ENCODE assay signal across 10 cellular contexts in the genomic region with DNA sequence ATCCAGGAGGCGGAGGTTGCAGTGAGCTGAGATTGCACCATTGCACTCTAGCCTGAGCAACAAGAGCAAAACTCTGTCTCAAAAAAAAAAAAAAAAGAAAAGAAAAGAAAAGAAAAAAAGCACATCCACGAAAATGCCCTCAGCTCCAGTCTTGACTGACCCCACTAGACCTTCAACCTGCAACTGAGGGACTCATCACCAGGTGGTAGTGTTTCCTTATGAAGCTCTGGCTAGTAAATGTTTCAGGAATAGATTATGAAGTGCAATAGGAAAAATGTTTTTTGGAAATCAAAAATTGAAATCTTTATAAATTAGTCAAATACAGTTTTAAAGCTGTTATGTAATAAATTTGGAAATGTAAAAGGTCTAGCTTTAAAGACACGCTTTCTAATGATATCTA. TPM values are rescaled to one million over a fixed set of nuclear protein-coding genes. Genes with fewer than 3 reads are reported as not detected.
DNase-seq lines count a peak whose midpoint lies in the region; ATAC-seq and TF ChIP-seq lines count a peak whose summit lies in the region.
"Had no signal": no experiment of that assay in that cellular context is flagged by ENCODE, and none has a peak within 500 bp of the region (broad histone marks: within the 10 kb centered on the region; RNA-seq: fewer than 3 reads in every experiment).

No MANE protein-coding gene starts in this region.

- TF ChIP-seq CTCF in GM06990 (IDR thresholded peaks at IDR 0.05; ENCODE audit: insufficient read depth, low read length, poor library complexity, severe bottlenecking): peak; percentile 19
- peak; percentile 32 for TF ChIP-seq CTCF in astrocyte of the cerebellum (IDR thresholded peaks at IDR 0.05; ENCODE audit: low read depth, low read length, missing control alignments)
- no peak for TF ChIP-seq CTCF in neural cell (IDR thresholded peaks at IDR 0.05; ENCODE audit: poor library complexity, severe bottlenecking)

- H3K9ac ChIP-seq in Karpas-422 (ENCODE audit: low read length) (no peak overlapping the region), neural cell (ENCODE audit: low read length) (no peak overlapping the region)

- H3K27ac Mint-ChIP-seq in activated T-cell treated with anti-CD3 and anti-CD28 coated beads, Interleukin-2, amount 50 U/mL, for 24 hours: no peak overlapping the region
- no peak overlapping the region for H3K27ac Mint-ChIP-seq in activated T-helper 17 cell treated with anti-CD3 and anti-CD28 coated beads, Interleukin-2, amount 50 U/mL, for 72 hours

- H3K9me2 ChIP-seq in Karpas-422 (replicated peaks; ENCODE audit: insufficient read depth, low read length): no peaks in the 10 kb centered on the region
- H3K9me2 ChIP-seq in neural cell (ENCODE audit: insufficient read depth, low read length): no peaks in the 10 kb centered on the region

- no peak overlapping the region for H3K4me3 Mint-ChIP-seq in activated T-cell treated with anti-CD3 and anti-CD28 coated beads, Interleukin-2, amount 50 U/mL, for 24 hours
- H3K4me3 Mint-ChIP-seq in activated T-helper 17 cell treated with anti-CD3 and anti-CD28 coated beads, Interleukin-2, amount 50 U/mL, for 72 hours: no peak overlapping the region

- no peaks in the 10 kb centered on the region for H3K36me3 Mint-ChIP-seq in activated T-cell treated with anti-CD3 and anti-CD28 coated beads, Interleukin-2, amount 50 U/mL, for 24 hours (ENCODE audit: low read depth)
- H3K36me3 Mint-ChIP-seq in activated T-helper 17 cell treated with anti-CD3 and anti-CD28 coated beads, Interleukin-2, amount 50 U/mL, for 72 hours (ENCODE audit: low read depth): no peaks in the 10 kb centered on the region

- in situ Hi-C loops in astrocyte of the cerebellum (cut with HindIII; ENCODE audit: low sequenced_read_pairs): no loop called here

- H3K9me3 Mint-ChIP-seq in activated T-cell treated with anti-CD3 and anti-CD28 coated beads, Interleukin-2, amount 50 U/mL, for 24 hours: no peaks in the 10 kb centered on the region
- no peaks in the 10 kb centered on the region for H3K9me3 Mint-ChIP-seq in activated T-helper 17 cell treated with anti-CD3 and anti-CD28 coated beads, Interleukin-2, amount 50 U/mL, for 72 hours

- DNase-seq in GM06990 (ENCODE audit: extremely low read depth, insufficient read length) (no peak), Karpas-422 (peak; percentile 47), astrocyte of the cerebellum (ENCODE audit: low read depth) (no peak)
- DNase-seq in activated T-cell treated with anti-CD3 and anti-CD28 coated beads, Interleukin-2, amount 50 U/mL, for 24 hours: no peak
- no peak for DNase-seq in activated CD4-positive, CD25-positive, alpha-beta regulatory T cell (lab: John Stamatoyannopoulos, UW)
- DNase-seq: anterior cingulate cortex, esophagus squamous epithelium, NCI-H524 had no signal

- no peak overlapping the region for H2AFZ ChIP-seq in Karpas-422 (ENCODE audit: low read length)
- no peak overlapping the region for H2AFZ ChIP-seq in neural cell (ENCODE audit: low read depth, low read length)

- H3K9me3 ChIP-seq in Karpas-422 (ENCODE audit: low read length): no peaks in the 10 kb centered on the region
- no peaks in the 10 kb centered on the region for H3K9me3 ChIP-seq in neural cell (ENCODE audit: low read length)
- H3K9me3 ChIP-seq: esophagus squamous epithelium had no signal

- H3K27me3 ChIP-seq in GM06990 (replicated peaks; ENCODE audit: control insufficient read depth, insufficient read depth, low read length) (no peaks in the 10 kb centered on the region; the same call in 1 of the 2 replicates), Karpas-422 (ENCODE audit: low read length) (no peaks in the 10 kb centered on the region), neural cell (ENCODE audit: insufficient read depth, low read depth, low read length) (peaks cover 4% of the 10 kb centered on the region)

- H4K20me1 ChIP-seq in Karpas-422 (ENCODE audit: insufficient read depth, low read depth, low read length): no peaks in the 10 kb centered on the region
- no peaks in the 10 kb centered on the region for H4K20me1 ChIP-seq in neural cell (ENCODE audit: insufficient read depth)

- no peaks in the 10 kb centered on the region for H3K4me1 Mint-ChIP-seq in activated T-cell treated with anti-CD3 and anti-CD28 coated beads, Interleukin-2, amount 50 U/mL, for 24 hours (ENCODE audit: low read depth)
- H3K4me1 Mint-ChIP-seq in activated T-helper 17 cell treated with anti-CD3 and anti-CD28 coated beads, Interleukin-2, amount 50 U/mL, for 72 hours: no peaks in the 10 kb centered on the region

- no peaks in the 10 kb centered on the region for H3F3A ChIP-seq in neural cell (ENCODE audit: insufficient read depth, low read length, poor library complexity, severe bottlenecking)

- H3K4me1 ChIP-seq in Karpas-422 (ENCODE audit: low read length): no peaks in the 10 kb centered on the region
- H3K4me1 ChIP-seq: esophagus squamous epithelium had no signal

- H3K4me2 ChIP-seq in Karpas-422 (ENCODE audit: low read depth, low read length, poor library complexity, severe bottlenecking) (no peak overlapping the region), neural cell (ENCODE audit: low read length) (no peak overlapping the region)

- no peak for ATAC-seq in activated T-helper 17 cell treated with anti-CD3 and anti-CD28 coated beads, Interleukin-2, amount 50 U/mL, for 72 hours (replicated peaks)

- TF ChIP-seq RAD21 in neural cell (conservative IDR thresholded peaks at IDR 0.05): peak; percentile 35

- no peak overlapping the region for H3K27ac ChIP-seq in Karpas-422 (ENCODE audit: low read length)
- H3K27ac ChIP-seq in neural cell (ENCODE audit: low read length): no peak overlapping the region
- H3K27ac ChIP-seq: esophagus squamous epithelium had no signal

- H3K4me3 ChIP-seq in GM06990 (replicated peaks; ENCODE audit: low read depth, low read length): no peak overlapping the region
- no peak overlapping the region for H3K4me3 ChIP-seq in Karpas-422 (ENCODE audit: low read length)
- H3K4me3 ChIP-seq in astrocyte of the cerebellum (ENCODE audit: low read depth, low read length): no peak overlapping the region
- no peak overlapping the region for H3K4me3 ChIP-seq in neural cell (ENCODE audit: low read length)
- H3K4me3 ChIP-seq: esophagus squamous epithelium had no signal

- H3K27me3 Mint-ChIP-seq in activated T-cell treated with anti-CD3 and anti-CD28 coated beads, Interleukin-2, amount 50 U/mL, for 24 hours: peaks cover 24% of the 10 kb centered on the region
- H3K27me3 Mint-ChIP-seq in activated T-helper 17 cell treated with anti-CD3 and anti-CD28 coated beads, Interleukin-2, amount 50 U/mL, for 72 hours: peaks cover 28% of the 10 kb centered on the region

- no peak for TF ChIP-seq EP300 in neural cell (conservative IDR thresholded peaks at IDR 0.05; ENCODE audit: poor library complexity, severe bottlenecking)

- H3K79me2 ChIP-seq in Karpas-422 (ENCODE audit: low read length) (no peaks in the 10 kb centered on the region), neural cell (replicated peaks; ENCODE audit: insufficient read depth, low read length) (no peaks in the 10 kb centered on the region)

- H3K36me3 ChIP-seq in GM06990 (ENCODE audit: control insufficient read depth, insufficient read depth, low read length) (no peaks in the 10 kb centered on the region), Karpas-422 (ENCODE audit: insufficient read depth, low read length) (no peaks in the 10 kb centered on the region), neural cell (ENCODE audit: insufficient read depth, low read length) (no peaks in the 10 kb centered on the region)
- H3K36me3 ChIP-seq: esophagus squamous epithelium had no signal

TF ChIP-seq in neural cell, 6 proteins besides CTCF, POLR2A, EP300 and RAD21:
- TF ChIP-seq TAF1 (IDR thresholded peaks at IDR 0.05; ENCODE audit: low read depth) (no peak), MXI1 (conservative IDR thresholded peaks at IDR 0.05; ENCODE audit: poor library complexity, severe bottlenecking) (no peak), POLR2AphosphoS5 (IDR thresholded peaks at IDR 0.05) (no peak), SMC3 (conservative IDR thresholded peaks at IDR 0.05; ENCODE audit: poor library complexity) (no peak), EZH2 (IDR thresholded peaks at IDR 0.05; ENCODE audit: borderline replicate concordance, insufficient read depth, low read length, poor library complexity, severe bottlenecking) (no peak)
- TF ChIP-seq, protein P1, sequence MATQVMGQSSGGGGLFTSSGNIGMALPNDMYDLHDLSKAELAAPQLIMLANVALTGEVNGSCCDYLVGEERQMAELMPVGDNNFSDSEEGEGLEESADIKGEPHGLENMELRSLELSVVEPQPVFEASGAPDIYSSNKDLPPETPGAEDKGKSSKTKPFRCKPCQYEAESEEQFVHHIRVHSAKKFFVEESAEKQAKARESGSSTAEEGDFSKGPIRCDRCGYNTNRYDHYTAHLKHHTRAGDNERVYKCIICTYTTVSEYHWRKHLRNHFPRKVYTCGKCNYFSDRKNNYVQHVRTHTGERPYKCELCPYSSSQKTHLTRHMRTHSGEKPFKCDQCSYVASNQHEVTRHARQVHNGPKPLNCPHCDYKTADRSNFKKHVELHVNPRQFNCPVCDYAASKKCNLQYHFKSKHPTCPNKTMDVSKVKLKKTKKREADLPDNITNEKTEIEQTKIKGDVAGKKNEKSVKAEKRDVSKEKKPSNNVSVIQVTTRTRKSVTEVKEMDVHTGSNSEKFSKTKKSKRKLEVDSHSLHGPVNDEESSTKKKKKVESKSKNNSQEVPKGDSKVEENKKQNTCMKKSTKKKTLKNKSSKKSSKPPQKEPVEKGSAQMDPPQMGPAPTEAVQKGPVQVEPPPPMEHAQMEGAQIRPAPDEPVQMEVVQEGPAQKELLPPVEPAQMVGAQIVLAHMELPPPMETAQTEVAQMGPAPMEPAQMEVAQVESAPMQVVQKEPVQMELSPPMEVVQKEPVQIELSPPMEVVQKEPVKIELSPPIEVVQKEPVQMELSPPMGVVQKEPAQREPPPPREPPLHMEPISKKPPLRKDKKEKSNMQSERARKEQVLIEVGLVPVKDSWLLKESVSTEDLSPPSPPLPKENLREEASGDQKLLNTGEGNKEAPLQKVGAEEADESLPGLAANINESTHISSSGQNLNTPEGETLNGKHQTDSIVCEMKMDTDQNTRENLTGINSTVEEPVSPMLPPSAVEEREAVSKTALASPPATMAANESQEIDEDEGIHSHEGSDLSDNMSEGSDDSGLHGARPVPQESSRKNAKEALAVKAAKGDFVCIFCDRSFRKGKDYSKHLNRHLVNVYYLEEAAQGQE (IDR thresholded peaks at IDR 0.05; ENCODE audit: borderline replicate concordance): no peak

RNA-seq across cellular contexts. Expression of gene TLL2, which starts 22.4 kb away (rescaled TPM):
- not detected in 2 replicates for total RNA-seq in Karpas-422 (2014; rRNA removed; shearing (Covaris generic); ENCODE audit: low replicate concordance)
- 0.11 and 0.30 TPM in 2 replicates for polyA plus RNA-seq in neural cell
- 0.73 and 0.81 TPM in 2 replicates for polyA minus RNA-seq in neural cell
- not detected for total RNA-seq in activated T-helper 17 cell treated with anti-CD3 and anti-CD28 coated beads, Interleukin-2, amount 50 U/mL, for 72 hours
